ENCODE assay signal across 11 cellular contexts in the genomic region with DNA sequence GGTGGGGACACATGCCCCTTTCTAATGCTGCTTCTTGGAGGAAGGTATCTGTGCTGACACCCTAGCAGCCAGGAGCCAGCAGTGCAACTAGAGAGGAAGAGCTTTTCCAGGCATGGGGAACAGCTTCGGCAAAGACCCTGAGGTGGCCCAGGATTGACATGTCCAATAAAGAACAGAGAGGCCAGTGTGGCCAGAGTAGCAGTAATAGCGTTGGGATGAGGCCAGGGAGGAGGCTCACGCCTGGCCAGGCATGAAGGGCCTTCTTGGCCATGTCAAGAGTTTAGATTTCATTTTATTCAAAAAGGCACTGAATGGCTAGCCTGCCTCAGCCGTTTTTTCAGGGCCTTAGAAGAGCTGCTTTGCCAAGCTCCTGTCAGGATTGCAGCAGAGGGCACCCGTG. TPM values are rescaled to one million over a fixed set of nuclear protein-coding genes. Genes with fewer than 3 reads are reported as not detected.
DNase-seq lines count a peak whose midpoint lies in the region; ATAC-seq and TF ChIP-seq lines count a peak whose summit lies in the region.
"Had no signal": no experiment of that assay in that cellular context is flagged by ENCODE, and none has a peak within 500 bp of the region (broad histone marks: within the 10 kb centered on the region; RNA-seq: fewer than 3 reads in every experiment).

No MANE protein-coding gene starts in this region.

- peak overlapping the region; percentile 63 to 84 for H3K27ac ChIP-seq in coronary artery
- H3K27ac ChIP-seq in muscle layer of colon (ENCODE audit: low read depth, low read length), result peak overlapping the region; percentile 50
- peak overlapping the region; percentile 71 to 88 for H3K27ac ChIP-seq in thoracic aorta
- H3K27ac ChIP-seq: cardiac muscle cell had no signal

- no peak overlapping the region for H3K4me3 Mint-ChIP-seq in activated CD4-positive, alpha-beta T cell treated with anti-CD3 and anti-CD28 coated beads, Interleukin-2, amount 10 ng/mL, durations not matched to agents 7 days and 5 days
- H3K4me3 Mint-ChIP-seq in activated CD4-positive, alpha-beta T cell treated with anti-CD3 and anti-CD28 coated beads, Interleukin-2, amount 10 ng/mL, durations not matched to agents 24 days and 14 days, result no peak overlapping the region
- no peak overlapping the region for H3K4me3 Mint-ChIP-seq in activated naive CD4-positive, alpha-beta T cell treated with anti-CD3 and anti-CD28 coated beads, Interleukin-2, amount 10 ng/mL, durations not matched to agents 7 days and 5 days
- H3K4me3 Mint-ChIP-seq: stimulated activated naive CD8-positive, alpha-beta T cell treated with anti-CD3 and anti-CD28 coated beads, Interleukin-15, amount 100 ng/mL, for 72 hours had no signal

- peak overlapping the region; percentile 9 for H3K27ac Mint-ChIP-seq in activated CD4-positive, alpha-beta T cell treated with anti-CD3 and anti-CD28 coated beads, Interleukin-2, amount 10 ng/mL, durations not matched to agents 7 days and 5 days
- no peak overlapping the region for H3K27ac Mint-ChIP-seq in activated CD4-positive, alpha-beta T cell treated with anti-CD3 and anti-CD28 coated beads, Interleukin-2, amount 10 ng/mL, durations not matched to agents 24 days and 14 days
- no peak overlapping the region for H3K27ac Mint-ChIP-seq in activated naive CD4-positive, alpha-beta T cell treated with anti-CD3 and anti-CD28 coated beads, Interleukin-2, amount 10 ng/mL, durations not matched to agents 7 days and 5 days

- H3K27me3 ChIP-seq in muscle layer of colon (ENCODE audit: control insufficient read depth in 1 of 2, insufficient read depth in 2 of 2, low read length in 2 of 2) (no peaks in the 10 kb centered on the region), thoracic aorta (replicated peaks; ENCODE audit: insufficient read depth) (no peaks in the 10 kb centered on the region)
- H3K27me3 ChIP-seq: cardiac muscle cell had no signal

- no peaks in the 10 kb centered on the region for H3K36me3 ChIP-seq in muscle layer of colon (ENCODE audit: insufficient read depth, low read length)
- H3K36me3 ChIP-seq in thoracic aorta, result no peaks in the 10 kb centered on the region
- H3K36me3 ChIP-seq: cardiac muscle cell had no signal

- H3K4me1 Mint-ChIP-seq in activated CD4-positive, alpha-beta T cell treated with anti-CD3 and anti-CD28 coated beads, Interleukin-2, amount 10 ng/mL, durations not matched to agents 7 days and 5 days, result peaks cover 4% of the 10 kb centered on the region
- peaks cover 3% of the 10 kb centered on the region for H3K4me1 Mint-ChIP-seq in activated CD4-positive, alpha-beta T cell treated with anti-CD3 and anti-CD28 coated beads, Interleukin-2, amount 10 ng/mL, durations not matched to agents 24 days and 14 days
- no peaks in the 10 kb centered on the region for H3K4me1 Mint-ChIP-seq in activated naive CD4-positive, alpha-beta T cell treated with anti-CD3 and anti-CD28 coated beads, Interleukin-2, amount 10 ng/mL, durations not matched to agents 7 days and 5 days

- CTCF ChIA-PET in activated CD4-positive, alpha-beta T cell treated with anti-CD3 and anti-CD28 coated beads, Interleukin-2, amount 10 ng/mL, durations not matched to agents 7 days and 5 days (lab: Charles Lee), result interaction anchor here (0.6 to 2.8 kb wide), 18 partner anchors 9 to 730 kb away, joined by 3 to 16 read pairs (median 4); a partner anchor contains a TSS
- CTCF ChIA-PET in activated naive CD4-positive, alpha-beta T cell treated with anti-CD3 and anti-CD28 coated beads, Interleukin-2, amount 10 ng/mL, durations not matched to agents 7 days and 5 days (lab: Charles Lee), result interaction anchor here (0.6 to 4.0 kb wide), 15 partner anchors 10 to 721 kb away, joined by 3 to 24 read pairs (median 4); a partner anchor contains a TSS

- no peaks in the 10 kb centered on the region for H3K27me3 Mint-ChIP-seq in activated CD4-positive, alpha-beta T cell treated with anti-CD3 and anti-CD28 coated beads, Interleukin-2, amount 10 ng/mL, durations not matched to agents 7 days and 5 days
- no peaks in the 10 kb centered on the region for H3K27me3 Mint-ChIP-seq in activated CD4-positive, alpha-beta T cell treated with anti-CD3 and anti-CD28 coated beads, Interleukin-2, amount 10 ng/mL, durations not matched to agents 24 days and 14 days
- peaks cover 12% of the 10 kb centered on the region for H3K27me3 Mint-ChIP-seq in activated naive CD4-positive, alpha-beta T cell treated with anti-CD3 and anti-CD28 coated beads, Interleukin-2, amount 10 ng/mL, durations not matched to agents 7 days and 5 days
- H3K27me3 Mint-ChIP-seq: stimulated activated naive CD8-positive, alpha-beta T cell treated with anti-CD3 and anti-CD28 coated beads, Interleukin-15, amount 100 ng/mL, for 72 hours had no signal

- peak overlapping the region; percentile 4 for H3K9ac ChIP-seq in muscle layer of colon (ENCODE audit: low read length)

- H3K4me3 ChIP-seq in coronary artery (no peak overlapping the region), muscle layer of colon (ENCODE audit: low read depth in 1 of 2, low read length in 2 of 2) (no peak overlapping the region), thoracic aorta (peak overlapping the region; percentile 45)
- H3K4me3 ChIP-seq: cardiac muscle cell, GM12878 had no signal

- no peak for DNase-seq in activated CD4-positive, alpha-beta T cell treated with anti-CD3 and anti-CD28 coated beads, Interleukin-2, amount 10 ng/mL, durations not matched to agents 7 days and 5 days
- no peak for DNase-seq in activated CD4-positive, alpha-beta T cell treated with anti-CD3 and anti-CD28 coated beads, Interleukin-2, amount 10 ng/mL, durations not matched to agents 24 days and 14 days
- DNase-seq in coronary artery (ENCODE audit: low spot score) (no peak), thoracic aorta (ENCODE audit: low spot score) (no peak), SIG-M5 treated with dmso at 0.1 percent for 504 hours (lab: John Stamatoyannopoulos, UW; ENCODE audit: unreplicated experiment) (no peak)
- DNase-seq in activated naive CD4-positive, alpha-beta T cell treated with anti-CD3 and anti-CD28 coated beads, Interleukin-2, amount 10 ng/mL, durations not matched to agents 7 days and 5 days, result no peak

- H3K4me1 ChIP-seq in muscle layer of colon (ENCODE audit: insufficient read depth, low read length) (peaks cover 22% of the 10 kb centered on the region), thoracic aorta (ENCODE audit: control insufficient read depth in 1 of 2, low read depth in 2 of 2) (peaks cover 22 to 62% of the 10 kb centered on the region in 2 donors)

- no peak for ATAC-seq in thoracic aorta (ENCODE audit: insufficient number of reproducible peaks, low FRiP score, low read depth)
- ATAC-seq in HG03521 (IDR thresholded peaks at IDR 0.05; ENCODE audit: unreplicated experiment), result no peak

- H3K36me3 Mint-ChIP-seq in activated CD4-positive, alpha-beta T cell treated with anti-CD3 and anti-CD28 coated beads, Interleukin-2, amount 10 ng/mL, durations not matched to agents 7 days and 5 days (ENCODE audit: low read depth), result no peaks in the 10 kb centered on the region
- H3K36me3 Mint-ChIP-seq in activated CD4-positive, alpha-beta T cell treated with anti-CD3 and anti-CD28 coated beads, Interleukin-2, amount 10 ng/mL, durations not matched to agents 24 days and 14 days (ENCODE audit: low read depth), result no peaks in the 10 kb centered on the region
- no peaks in the 10 kb centered on the region for H3K36me3 Mint-ChIP-seq in activated naive CD4-positive, alpha-beta T cell treated with anti-CD3 and anti-CD28 coated beads, Interleukin-2, amount 10 ng/mL, durations not matched to agents 7 days and 5 days

- intact Hi-C loops in activated CD4-positive, alpha-beta T cell treated with anti-CD3 and anti-CD28 coated beads, Interleukin-2, amount 10 ng/mL, durations not matched to agents 24 days and 14 days (cut with micrococcal nuclease), result loop anchor here (1.0 to 5.0 kb wide), 3 partner anchors 46 to 276 kb away; a partner anchor contains a TSS

- no peaks in the 10 kb centered on the region for H3K9me3 Mint-ChIP-seq in activated CD4-positive, alpha-beta T cell treated with anti-CD3 and anti-CD28 coated beads, Interleukin-2, amount 10 ng/mL, durations not matched to agents 7 days and 5 days
- no peaks in the 10 kb centered on the region for H3K9me3 Mint-ChIP-seq in activated CD4-positive, alpha-beta T cell treated with anti-CD3 and anti-CD28 coated beads, Interleukin-2, amount 10 ng/mL, durations not matched to agents 24 days and 14 days
- H3K9me3 Mint-ChIP-seq in activated naive CD4-positive, alpha-beta T cell treated with anti-CD3 and anti-CD28 coated beads, Interleukin-2, amount 10 ng/mL, durations not matched to agents 7 days and 5 days, result no peaks in the 10 kb centered on the region
- H3K9me3 Mint-ChIP-seq: stimulated activated naive CD8-positive, alpha-beta T cell treated with anti-CD3 and anti-CD28 coated beads, Interleukin-15, amount 100 ng/mL, for 72 hours had no signal

- H3K9me3 ChIP-seq in muscle layer of colon (ENCODE audit: low read length) (no peaks in the 10 kb centered on the region), thoracic aorta (no peaks in the 10 kb centered on the region)

- POLR2A ChIA-PET in activated CD4-positive, alpha-beta T cell treated with anti-CD3 and anti-CD28 coated beads, Interleukin-2, amount 10 ng/mL, durations not matched to agents 7 days and 5 days (lab: Charles Lee), result no interaction called here

- TF ChIP-seq CTCF in coronary artery (IDR thresholded peaks at IDR 0.05) (peak; percentile 11), thoracic aorta (IDR thresholded peaks at IDR 0.05) (no peak)

RNA-seq across cellular contexts. Expression of a gene that starts 16.3 kb away (rescaled TPM):
- under 1 TPM; 0.06 to 0.15 TPM for total RNA-seq in activated CD4-positive, alpha-beta T cell treated with anti-CD3 and anti-CD28 coated beads, Interleukin-2, amount 10 ng/mL, durations not matched to agents 7 days and 5 days
- total RNA-seq in activated CD4-positive, alpha-beta T cell treated with anti-CD3 and anti-CD28 coated beads, Interleukin-2, amount 10 ng/mL, durations not matched to agents 24 days and 14 days, result 1.3 and 1.8 TPM in 2 replicates
- 10 to 100 TPM; 28.4 to 45.1 TPM for total RNA-seq in thoracic aorta

RNA-seq across cellular contexts. Expression of a gene that starts 17.3 kb away (rescaled TPM):
- under 1 TPM in 1 of 2 experiments, not detected in 1; 0.64 TPM for total RNA-seq in activated CD4-positive, alpha-beta T cell treated with anti-CD3 and anti-CD28 coated beads, Interleukin-2, amount 10 ng/mL, durations not matched to agents 7 days and 5 days
- not detected in 2 replicates for total RNA-seq in activated CD4-positive, alpha-beta T cell treated with anti-CD3 and anti-CD28 coated beads, Interleukin-2, amount 10 ng/mL, durations not matched to agents 24 days and 14 days
- total RNA-seq in thoracic aorta, result not detected

RNA-seq across cellular contexts. Expression of a gene that starts 25.0 kb away (rescaled TPM):
- total RNA-seq in activated CD4-positive, alpha-beta T cell treated with anti-CD3 and anti-CD28 coated beads, Interleukin-2, amount 10 ng/mL, durations not matched to agents 7 days and 5 days, result 1 to 10 TPM in 1 of 2 experiments, under 1 TPM in 1; 0.87 to 1.2 TPM
- total RNA-seq in activated CD4-positive, alpha-beta T cell treated with anti-CD3 and anti-CD28 coated beads, Interleukin-2, amount 10 ng/mL, durations not matched to agents 24 days and 14 days, result 1.5 and 2.4 TPM in 2 replicates
- total RNA-seq in thoracic aorta, result 10 to 100 TPM; 22.8 to 54.0 TPM

RNA-seq across cellular contexts. Expression of a gene that starts 45.6 kb away (rescaled TPM):
- total RNA-seq in activated CD4-positive, alpha-beta T cell treated with anti-CD3 and anti-CD28 coated beads, Interleukin-2, amount 10 ng/mL, durations not matched to agents 7 days and 5 days, result 10 to 100 TPM; 31.9 to 35.9 TPM
- 68.8 and 77.4 TPM in 2 replicates for total RNA-seq in activated CD4-positive, alpha-beta T cell treated with anti-CD3 and anti-CD28 coated beads, Interleukin-2, amount 10 ng/mL, durations not matched to agents 24 days and 14 days
- total RNA-seq in thoracic aorta, result 10 to 100 TPM; 11.6 to 13.5 TPM

RNA-seq across cellular contexts. Expression of a gene that starts 46.5 kb away (rescaled TPM):
- 100 to 1,000 TPM; 260 to 311 TPM for total RNA-seq in activated CD4-positive, alpha-beta T cell treated with anti-CD3 and anti-CD28 coated beads, Interleukin-2, amount 10 ng/mL, durations not matched to agents 7 days and 5 days
- total RNA-seq in activated CD4-positive, alpha-beta T cell treated with anti-CD3 and anti-CD28 coated beads, Interleukin-2, amount 10 ng/mL, durations not matched to agents 24 days and 14 days, result 278 and 280 TPM in 2 replicates
- total RNA-seq in thoracic aorta, result 100 to 1,000 TPM; 588 to 607 TPM

Comparison
In these comparisons a context has a peak if more than half of its experiments do, and no peak if none do; other contexts are left out.
1. RNA of a gene that starts 16.3 kb away (total RNA-seq): 28.4 to 45.1 TPM in thoracic aorta; 1.3 to 1.8 TPM in activated CD4-positive, alpha-beta T cell treated with anti-CD3 and anti-CD28 coated beads, Interleukin-2, amount 10 ng/mL, durations not matched to agents 24 days and 14 days and 0.06 to 0.15 TPM in activated CD4-positive, alpha-beta T cell treated with anti-CD3 and anti-CD28 coated beads, Interleukin-2, amount 10 ng/mL, durations not matched to agents 7 days and 5 days; every median in the first group is over 10 times any median in the second.
2. Peak in every context shown above with its lines, with median percentiles within 50 percentile points of each other: H3K27ac ChIP-seq.